In genomic region chr16:4319454-4319853, GRCh38 we compare ENCODE assay signal across 8 cellular contexts. TPM values are rescaled to one million over a fixed set of nuclear protein-coding genes. Genes with fewer than 3 reads are reported as not detected.
DNase-seq lines count a peak whose midpoint lies in the region; ATAC-seq and TF ChIP-seq lines count a peak whose summit lies in the region.

No MANE protein-coding gene starts in this region.

- no peak overlapping the region for H3K4me2 ChIP-seq in parathyroid adenoma (ENCODE audit: low read length)

- H3K9me3 Mint-ChIP-seq in CD8-positive, alpha-beta memory T cell: no peaks in the 10 kb centered on the region
- no peaks in the 10 kb centered on the region for H3K9me3 Mint-ChIP-seq in WTC11

- POLR2A ChIA-PET in CD8-positive, alpha-beta memory T cell (lab: Charles Lee): interaction anchor here (1.0 kb wide), 1 partner anchor 46 kb away, joined by 3 read pairs; no protein-coding TSS in a partner anchor
- POLR2A ChIA-PET in WTC11 (lab: Charles Lee): no interaction called here

- TF ChIP-seq POLR2A in adrenal gland (IDR thresholded peaks at IDR 0.05): no peak

- peaks cover 0 to 2% (median 0%) of the 10 kb centered on the region in 3 donors for H3K36me3 Mint-ChIP-seq in CD8-positive, alpha-beta memory T cell
- no peaks in the 10 kb centered on the region for H3K36me3 Mint-ChIP-seq in WTC11

- H3K27ac ChIP-seq in CD8-positive, alpha-beta memory T cell (ENCODE audit: low read depth, low read length): no peak overlapping the region
- peak overlapping the region in 3 of 5 donors; percentile 83 to 97 (median 89) for H3K27ac ChIP-seq in adrenal gland
- H3K27ac ChIP-seq in parathyroid adenoma: peak overlapping the region; percentile 4

- peak overlapping the region in 2 of 7 donors; percentile 53 to 85 for H3K4me3 Mint-ChIP-seq in CD8-positive, alpha-beta memory T cell
- H3K4me3 Mint-ChIP-seq in WTC11: no peak overlapping the region

- peak; percentile 37 to 76 (median 58) for DNase-seq in CD8-positive, alpha-beta memory T cell
- DNase-seq in adrenal gland (peak in 2 of 7 donors; percentile 44 to 46), WTC11 (ENCODE audit: low spot score) (no peak), NCI-H510A treated with DMSO at 0.1 percent for 48 hours (lab: John Stamatoyannopoulos, UW) (no peak), NCI-H1105 (lab: John Stamatoyannopoulos, UW) (no peak)

- CTCF ChIA-PET in CD8-positive, alpha-beta memory T cell (lab: Charles Lee): interaction anchor here (1.4 kb wide), 1 partner anchor 10 kb away, joined by 3 read pairs; no protein-coding TSS in a partner anchor
- CTCF ChIA-PET in WTC11 (lab: Charles Lee): interaction anchor here (1.2 to 6.1 kb wide), 4 partner anchors 8 to 71 kb away, joined by 3 to 56 read pairs (median 6); no protein-coding TSS in a partner anchor

- H2AFZ ChIP-seq in parathyroid adenoma: no peak overlapping the region

- no peak overlapping the region for H3K4me3 ChIP-seq in CD8-positive, alpha-beta memory T cell (ENCODE audit: low read length)
- H3K4me3 ChIP-seq in adrenal gland: peak overlapping the region in 1 of 4 donors; percentile 22
- H3K4me3 ChIP-seq in parathyroid adenoma (ENCODE audit: low read depth, low read length): no peak overlapping the region

- no peak overlapping the region for H3K9ac ChIP-seq in parathyroid adenoma

- 47 to 71% (median 67%) methylated on average over 3 to 13 of the region's 13 CpGs for WGBS in adrenal gland, 4 donors

- H3K27me3 Mint-ChIP-seq in CD8-positive, alpha-beta memory T cell: peaks cover 6% of the 10 kb centered on the region in 2 donors
- H3K27me3 Mint-ChIP-seq in WTC11 (ENCODE audit: low read depth): peaks cover 7% of the 10 kb centered on the region

- H3K79me2 ChIP-seq in parathyroid adenoma: peaks cover 63% of the 10 kb centered on the region

- no peaks in the 10 kb centered on the region for H3K9me3 ChIP-seq in CD8-positive, alpha-beta memory T cell (ENCODE audit: low read length)
- H3K9me3 ChIP-seq in adrenal gland (replicated peaks in 1 of 3): no peaks in the 10 kb centered on the region
- no peaks in the 10 kb centered on the region for H3K9me3 ChIP-seq in parathyroid adenoma (ENCODE audit: control insufficient read depth, low read length)

- ATAC-seq in HG03571 (IDR thresholded peaks at IDR 0.05; ENCODE audit: unreplicated experiment): peak; percentile 34
- ATAC-seq in WTC11: no peak
- ATAC-seq in GM18861 (IDR thresholded peaks at IDR 0.05; ENCODE audit: unreplicated experiment): no peak

- intact Hi-C loops in adrenal gland (cut with DNase I): no loop called here

- TF ChIP-seq CTCF in adrenal gland (IDR thresholded peaks at IDR 0.05) (no peak), parathyroid adenoma (IDR thresholded peaks at IDR 0.05) (no peak), WTC11 (IDR thresholded peaks at IDR 0.05) (no peak)

- H3K4me1 Mint-ChIP-seq in CD8-positive, alpha-beta memory T cell: peaks cover 9 to 17% (median 13%) of the 10 kb centered on the region in 3 donors
- H3K4me1 Mint-ChIP-seq in WTC11: peaks cover 34% of the 10 kb centered on the region

- H3K4me1 ChIP-seq in CD8-positive, alpha-beta memory T cell (ENCODE audit: insufficient read depth, low read length): peaks cover 19% of the 10 kb centered on the region
- peaks cover 82 to 84% of the 10 kb centered on the region in 2 donors for H3K4me1 ChIP-seq in adrenal gland (replicated peaks in 1 of 2)
- H3K4me1 ChIP-seq in parathyroid adenoma: peaks cover 42% of the 10 kb centered on the region

- peaks cover 4% of the 10 kb centered on the region for H3K27me3 ChIP-seq in CD8-positive, alpha-beta memory T cell (ENCODE audit: insufficient read depth, low read length, poor library complexity, severe bottlenecking)
- no peaks in the 10 kb centered on the region for H3K27me3 ChIP-seq in adrenal gland
- H3K27me3 ChIP-seq in parathyroid adenoma (ENCODE audit: control insufficient read depth, insufficient read depth, low read length): no peaks in the 10 kb centered on the region

- H3K36me3 ChIP-seq in CD8-positive, alpha-beta memory T cell (ENCODE audit: insufficient read depth, low read length): no peaks in the 10 kb centered on the region
- H3K36me3 ChIP-seq in adrenal gland (replicated peaks in 1 of 2) (no peaks in the 10 kb centered on the region), parathyroid adenoma (ENCODE audit: control insufficient read depth, insufficient read depth, low read length) (no peaks in the 10 kb centered on the region)

- peak overlapping the region in 4 of 8 donors; percentile 42 to 69 (median 54) for H3K27ac Mint-ChIP-seq in CD8-positive, alpha-beta memory T cell
- no peak overlapping the region for H3K27ac Mint-ChIP-seq in WTC11

TF ChIP-seq in WTC11, 78 proteins besides CTCF, POLR2A, EP300 and RAD21 (continues in another document):
- TF ChIP-seq NFATC4 (CRISPR knock-in tag; IDR thresholded peaks at IDR 0.05) (no peak), ATF1 (CRISPR knock-in tag; IDR thresholded peaks at IDR 0.05) (no peak), ZBTB43 (CRISPR knock-in tag; IDR thresholded peaks at IDR 0.05) (no peak), USF2 (CRISPR knock-in tag; IDR thresholded peaks at IDR 0.05) (no peak)
- TF ChIP-seq, protein P1, sequence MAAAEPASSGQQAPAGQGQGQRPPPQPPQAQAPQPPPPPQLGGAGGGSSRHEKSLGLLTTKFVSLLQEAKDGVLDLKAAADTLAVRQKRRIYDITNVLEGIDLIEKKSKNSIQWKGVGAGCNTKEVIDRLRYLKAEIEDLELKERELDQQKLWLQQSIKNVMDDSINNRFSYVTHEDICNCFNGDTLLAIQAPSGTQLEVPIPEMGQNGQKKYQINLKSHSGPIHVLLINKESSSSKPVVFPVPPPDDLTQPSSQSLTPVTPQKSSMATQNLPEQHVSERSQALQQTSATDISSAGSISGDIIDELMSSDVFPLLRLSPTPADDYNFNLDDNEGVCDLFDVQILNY (CRISPR knock-in tag; IDR thresholded peaks at IDR 0.05): no peak
- TF ChIP-seq, protein P2, sequence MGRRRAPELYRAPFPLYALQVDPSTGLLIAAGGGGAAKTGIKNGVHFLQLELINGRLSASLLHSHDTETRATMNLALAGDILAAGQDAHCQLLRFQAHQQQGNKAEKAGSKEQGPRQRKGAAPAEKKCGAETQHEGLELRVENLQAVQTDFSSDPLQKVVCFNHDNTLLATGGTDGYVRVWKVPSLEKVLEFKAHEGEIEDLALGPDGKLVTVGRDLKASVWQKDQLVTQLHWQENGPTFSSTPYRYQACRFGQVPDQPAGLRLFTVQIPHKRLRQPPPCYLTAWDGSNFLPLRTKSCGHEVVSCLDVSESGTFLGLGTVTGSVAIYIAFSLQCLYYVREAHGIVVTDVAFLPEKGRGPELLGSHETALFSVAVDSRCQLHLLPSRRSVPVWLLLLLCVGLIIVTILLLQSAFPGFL (CRISPR knock-in tag; IDR thresholded peaks at IDR 0.05; ENCODE audit: borderline replicate concordance): no peak

RNA-seq across cellular contexts. Expression of gene GLIS2, which starts 3.6 kb away (rescaled TPM):
- under 1 TPM; 0.13 to 0.26 TPM for total RNA-seq in CD8-positive, alpha-beta memory T cell
- polyA plus RNA-seq in CD8-positive, alpha-beta memory T cell: not detected
- total RNA-seq in adrenal gland: 10 to 100 TPM; 11.9 to 36.2 (median 18.6) TPM
- 10 to 100 TPM in 2 of 3 donors, 1 to 10 TPM in 1; 2.0 to 16.7 (median 13.4) TPM for polyA plus RNA-seq in adrenal gland
- total RNA-seq in WTC11 (2021): 19.5 to 23.0 TPM (median 20.1 TPM) in 3 replicates

RNA-seq across cellular contexts. Expression of gene PAM16, which starts 31.7 kb away (rescaled TPM):
- total RNA-seq in CD8-positive, alpha-beta memory T cell: 10 to 100 TPM; 66.6 to 70.2 TPM
- 38.6 TPM for polyA plus RNA-seq in CD8-positive, alpha-beta memory T cell
- total RNA-seq in adrenal gland (10 to 100 TPM; 35.5 to 68.8 (median 54.0) TPM), WTC11 (2021) (87.2 to 93.7 TPM (median 88.9 TPM) in 3 replicates)
- polyA plus RNA-seq in adrenal gland: 100 to 1,000 TPM in 2 of 3 donors, 10 to 100 TPM in 1; 25.0 to 310 (median 285) TPM

RNA-seq across cellular contexts. Expression of gene TFAP4, which starts 46.6 kb away (rescaled TPM):
- total RNA-seq in CD8-positive, alpha-beta memory T cell: 10 to 100 TPM; 43.0 to 43.8 TPM
- polyA plus RNA-seq in CD8-positive, alpha-beta memory T cell: 0.92 TPM
- total RNA-seq in adrenal gland: 10 to 100 TPM in 2 of 8 donors, 1 to 10 TPM in 6; 2.5 to 15.4 (median 6.4) TPM
- 10 to 100 TPM in 1 of 3 donors, 1 to 10 TPM in 2; 3.3 to 10.3 (median 4.5) TPM for polyA plus RNA-seq in adrenal gland
- 31.9 to 36.5 TPM (median 34.2 TPM) in 3 replicates for total RNA-seq in WTC11 (2021)

RNA-seq across cellular contexts. Expression of gene VASN, which starts 52.2 kb away (rescaled TPM):
- total RNA-seq in CD8-positive, alpha-beta memory T cell: under 1 TPM in 1 of 2 experiments, not detected in 1; 0.31 TPM
- polyA plus RNA-seq in CD8-positive, alpha-beta memory T cell: not detected
- total RNA-seq in adrenal gland (10 to 100 TPM; 16.1 to 44.7 (median 27.4) TPM), WTC11 (2021) (8.0 to 9.1 TPM (median 8.3 TPM) in 3 replicates)
- polyA plus RNA-seq in adrenal gland: 10 to 100 TPM in 2 of 3 donors, under 1 TPM in 1; 0.77 to 23.9 (median 15.5) TPM

Comparison
In these comparisons a context has a peak if more than half of its experiments do, and no peak if none do; other contexts are left out.
1. DNase-seq: peak in CD8-positive, alpha-beta memory T cell (5 of 5); none in WTC11 (single experiment), NCI-H510A treated with DMSO at 0.1 percent for 48 hours (single experiment) and NCI-H1105 (single experiment).
2. RNA of gene GLIS2, which starts 3.6 kb away (total RNA-seq): 19.5 to 23.0 TPM in WTC11 and 11.9 to 36.2 TPM in adrenal gland; 0.13 to 0.26 TPM in CD8-positive, alpha-beta memory T cell; every median in the first group is over 10 times any median in the second.